ENCODE assay signal across 11 cellular contexts in genomic region chr1:58717979-58718378, GRCh38. TPM values are rescaled to one million over a fixed set of nuclear protein-coding genes. Genes with fewer than 3 reads are reported as not detected.
A peak's percentile ranks its signal among the peaks of the same experiment; 100 is the strongest.
DNase-seq lines count a peak whose midpoint lies in the region; ATAC-seq and TF ChIP-seq lines count a peak whose summit lies in the region.
"Had no signal": no experiment of that assay in that cellular context is flagged by ENCODE, and none has a peak within 500 bp of the region (broad histone marks: within the 10 kb centered on the region; RNA-seq: fewer than 3 reads in every experiment).

No MANE protein-coding gene starts in this region.

- peaks cover 4 to 32% (median 21%) of the 10 kb centered on the region in 6 donors for H3K4me1 ChIP-seq in spleen

- peak overlapping the region; percentile 81 for H3K4me3 Mint-ChIP-seq in T-helper 2 cell treated with Interferon-gamma antibody and Interleukin-4, amounts not matched to agents 5 μg/mL and 100 μg/mL, for 36 hours

- H3K9me3 Mint-ChIP-seq in T-helper 2 cell treated with Interferon-gamma antibody and Interleukin-4, amounts not matched to agents 5 μg/mL and 100 μg/mL, for 36 hours: peaks cover 9% of the 10 kb centered on the region

- H3K4me3 ChIP-seq in spleen: peak overlapping the region in 1 of 8 donors; percentile 25

- H3K27me3 Mint-ChIP-seq in T-helper 2 cell treated with Interferon-gamma antibody and Interleukin-4, amounts not matched to agents 5 μg/mL and 100 μg/mL, for 36 hours (ENCODE audit: low read depth): no peaks in the 10 kb centered on the region

- peaks cover 43% of the 10 kb centered on the region for H3K4me1 Mint-ChIP-seq in T-helper 2 cell treated with Interferon-gamma antibody and Interleukin-4, amounts not matched to agents 5 μg/mL and 100 μg/mL, for 36 hours (ENCODE audit: low read depth)

- intact Hi-C loops in spleen (cut with DNase I; ENCODE audit: low total_unique reads): no loop called here

- peak overlapping the region; percentile 11 to 79 (median 65) for H3K27ac ChIP-seq in spleen

- TF ChIP-seq POLR2A in spleen (IDR thresholded peaks at IDR 0.05): no peak

- H3K27me3 ChIP-seq in spleen (replicated peaks in 1 of 7): no peaks in the 10 kb centered on the region

- peaks cover 9% of the 10 kb centered on the region for H3K36me3 Mint-ChIP-seq in T-helper 2 cell treated with Interferon-gamma antibody and Interleukin-4, amounts not matched to agents 5 μg/mL and 100 μg/mL, for 36 hours (ENCODE audit: low read depth)

- WGBS in spleen, 5 donors: 35 to 51% (median 45%) methylated on average over 3 of the region's 3 CpGs

- no peaks in the 10 kb centered on the region for H3K36me3 ChIP-seq in spleen

- H3K9me3 ChIP-seq in spleen: no peaks in the 10 kb centered on the region

- peak overlapping the region; percentile 91 for H3K27ac Mint-ChIP-seq in T-helper 2 cell treated with Interferon-gamma antibody and Interleukin-4, amounts not matched to agents 5 μg/mL and 100 μg/mL, for 36 hours

- no peak for TF ChIP-seq CTCF in spleen (IDR thresholded peaks at IDR 0.05 in 8 of 11, conservative IDR thresholded peaks at IDR 0.05 in 3 of 11)

- no peak for DNase-seq in activated CD4-positive, CD25-positive, alpha-beta regulatory T cell (lab: John Stamatoyannopoulos, UW)
- peak; percentile 55 for DNase-seq in T-helper 2 cell treated with Interferon-gamma antibody and Interleukin-4, amounts not matched to agents 5 μg/mL and 100 μg/mL, for 36 hours (ENCODE audit: low spot score)
- peak; percentile 23 for DNase-seq in central memory CD4-positive, alpha-beta T cell
- DNase-seq in spleen (no peak), NCI-H446 treated with DMSO at 0.1 percent for 48 hours (lab: John Stamatoyannopoulos, UW) (no peak), DMS53 treated with DMSO at 0.1 percent for 48 hours (lab: John Stamatoyannopoulos, UW; ENCODE audit: unreplicated experiment) (no peak)
- DNase-seq: DMS79, left cardiac atrium, SHP77 treated with DMSO at 0.1 percent for 48 hours had no signal

- peak; percentile 86 to 91 for ATAC-seq in activated CD4-positive, CD25-positive, alpha-beta regulatory T cell treated with anti-CD3 and anti-CD28 coated beads, Interleukin-2, amount 50 U/mL, for 24 hours
- no peak for ATAC-seq in GM21723 (IDR thresholded peaks at IDR 0.05; ENCODE audit: unreplicated experiment)

RNA-seq across cellular contexts. Expression of gene MYSM1, which starts 18.1 kb away (rescaled TPM):
- total RNA-seq in spleen: 10 to 100 TPM; 38.3 to 66.0 (median 48.2) TPM
- polyA plus RNA-seq in spleen: 10 to 100 TPM in 2 of 3 donors, 1 to 10 TPM in 1; 9.7 to 11.2 (median 10.1) TPM

Comparison
In these comparisons a context has a peak if more than half of its experiments do, and no peak if none do; other contexts are left out.
1. DNase-seq: peak in T-helper 2 cell treated with Interferon-gamma antibody and Interleukin-4, amounts not matched to agents 5 μg/mL and 100 μg/mL, for 36 hours (single experiment) and central memory CD4-positive, alpha-beta T cell (single experiment); none in activated CD4-positive, CD25-positive, alpha-beta regulatory T cell (0 of 4), spleen (single experiment), NCI-H446 treated with DMSO at 0.1 percent for 48 hours (single experiment) and DMS53 treated with DMSO at 0.1 percent for 48 hours (single experiment).